Comparison of ENCODE assay signal across 16 cellular contexts in the genomic region with DNA sequence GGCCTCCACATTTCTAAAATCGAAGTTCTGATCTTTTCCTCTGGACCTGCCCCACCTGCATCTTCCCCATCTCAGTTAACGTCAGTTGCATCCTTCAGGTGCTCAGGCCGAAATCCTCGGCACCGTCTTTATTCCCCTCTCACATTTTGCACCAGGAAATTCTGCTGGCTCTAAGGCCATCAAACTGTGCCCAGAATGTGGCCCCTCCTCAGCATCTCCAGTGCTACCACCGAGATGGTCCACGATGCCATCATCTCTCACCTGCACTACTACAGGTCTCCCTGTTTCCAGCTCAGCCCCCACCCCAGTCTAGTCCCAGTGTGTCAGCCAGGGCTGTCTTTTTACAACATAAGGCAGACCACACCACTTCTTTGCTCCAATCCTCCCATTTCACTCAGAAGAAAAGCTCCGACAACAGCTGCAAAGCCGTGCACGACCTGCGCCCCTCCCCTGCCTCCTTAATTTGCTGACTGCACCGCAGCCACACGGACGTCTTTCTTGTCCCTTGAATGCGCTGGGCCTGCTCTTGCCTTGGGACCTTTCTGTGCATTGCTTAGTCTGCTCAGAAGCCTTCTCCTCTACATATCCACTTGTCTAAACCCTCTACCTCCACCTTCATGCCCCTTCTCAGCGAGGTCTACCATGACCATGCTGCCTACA. TPM values are rescaled to one million over a fixed set of nuclear protein-coding genes. Genes with fewer than 3 reads are reported as not detected.
A peak's percentile ranks its signal among the peaks of the same experiment; 100 is the strongest.
DNase-seq lines count a peak whose midpoint lies in the region; ATAC-seq, FAIRE-seq and TF ChIP-seq lines count a peak whose summit lies in the region.
"Had no signal": no experiment of that assay in that cellular context is flagged by ENCODE, and none has a peak within 500 bp of the region (broad histone marks: within the 10 kb centered on the region; RNA-seq: fewer than 3 reads in every experiment).

No MANE protein-coding gene starts in this region.

- intact Hi-C loops in kidney (cut with DNase I) (no loop called here), sigmoid colon (cut with DNase I) (no loop called here)

- H3K4me3 ChIP-seq in kidney (ENCODE audit: low read length in 2 of 2) (no peak overlapping the region), sigmoid colon (no peak overlapping the region)
- H3K4me3 ChIP-seq: GM23248 had no signal

- 79 to 82% methylated on average over 16 of the region's 16 CpGs for WGBS in sigmoid colon, 2 donors

- peak overlapping the region; percentile 3 for H3K4me3 Mint-ChIP-seq in T-helper 17 cell
- H3K4me3 Mint-ChIP-seq: CD14-positive monocyte; CD8-positive, alpha-beta T cell had no signal

- H3K36me3 ChIP-seq in kidney (ENCODE audit: control insufficient read depth in 1 of 2, insufficient read depth in 2 of 2, low read length in 2 of 2) (peaks cover 34 to 51% of the 10 kb centered on the region in 2 donors), sigmoid colon (peaks cover 0 to 17% (median 0%) of the 10 kb centered on the region in 4 donors)

- no peak for ATAC-seq in T-helper 17 cell
- ATAC-seq in HG02642 (IDR thresholded peaks at IDR 0.05; ENCODE audit: poor library complexity, unreplicated experiment) = no peak
- no peak for ATAC-seq in GM19351 (IDR thresholded peaks at IDR 0.05; ENCODE audit: unreplicated experiment)
- ATAC-seq: CD8-positive, alpha-beta T cell had no signal

- H3K4me1 Mint-ChIP-seq in T-helper 17 cell = peaks cover 12% of the 10 kb centered on the region
- H3K4me1 Mint-ChIP-seq: CD14-positive monocyte had no signal

- FAIRE-seq in kidney (lab: Jason Lieb, UNC) = no peak
- FAIRE-seq: H54 had no signal

- DNase-seq in activated effector memory CD4-positive, alpha-beta T cell treated with anti-CD3 and anti-CD28 coated beads, Interleukin-2, amount 50 U/mL, for 16 hours = peak; percentile 52
- DNase-seq in activated effector memory CD4-positive, alpha-beta T cell treated with Interleukin-2 at 50 U/mL for 16 hours = no peak
- DNase-seq in T-helper 17 cell = no peak
- DNase-seq in kidney = peak; percentile 52
- DNase-seq in sigmoid colon = peak; percentile 28
- DNase-seq in KG1 (lab: John Stamatoyannopoulos, UW) = no peak
- DNase-seq: CD8-positive, alpha-beta T cell; COR-L47; GF-D8; GM23248 had no signal

- no peak for TF ChIP-seq POLR2A in sigmoid colon (IDR thresholded peaks at IDR 0.05)

- H3K9me3 ChIP-seq in T-helper 17 cell (ENCODE audit: control insufficient read depth, low read length, poor library complexity, severe bottlenecking) (no peaks in the 10 kb centered on the region), kidney (ENCODE audit: control insufficient read depth in 1 of 2, low read length in 2 of 2) (no peaks in the 10 kb centered on the region), sigmoid colon (no peaks in the 10 kb centered on the region)

- no peaks in the 10 kb centered on the region for H3K27me3 ChIP-seq in sigmoid colon

- no peaks in the 10 kb centered on the region for H3K27me3 Mint-ChIP-seq in T-helper 17 cell

- no peak overlapping the region for H3K27ac ChIP-seq in kidney (ENCODE audit: low read depth in 2 of 2, low read length in 2 of 2)
- H3K27ac ChIP-seq in sigmoid colon = no peak overlapping the region
- H3K27ac ChIP-seq: 22Rv1, GM23248 had no signal

- peaks cover 17% of the 10 kb centered on the region for H3K36me3 Mint-ChIP-seq in T-helper 17 cell (ENCODE audit: low read depth)

- TF ChIP-seq EP300 in sigmoid colon (IDR thresholded peaks at IDR 0.05) = no peak

- no peak overlapping the region for H3K27ac Mint-ChIP-seq in T-helper 17 cell
- H3K27ac Mint-ChIP-seq: CD14-positive monocyte; CD8-positive, alpha-beta T cell had no signal

- H3K4me1 ChIP-seq in kidney (ENCODE audit: control insufficient read depth in 1 of 2, insufficient read depth in 1 of 2, low read depth in 1 of 2, low read length in 2 of 2) (peaks cover 0 to 3% of the 10 kb centered on the region in 2 donors), sigmoid colon (no peaks in the 10 kb centered on the region)

- no peak overlapping the region for H3K9ac ChIP-seq in kidney (ENCODE audit: low read length in 2 of 2)
- H3K9ac ChIP-seq: GM23248 had no signal

- no peak for TF ChIP-seq CTCF in kidney (IDR thresholded peaks at IDR 0.05; ENCODE audit: borderline replicate concordance, extremely low read depth, insufficient read depth)
- TF ChIP-seq CTCF in sigmoid colon (IDR thresholded peaks at IDR 0.05) = no peak

RNA-seq across cellular contexts. Expression of gene MUC20, which starts 14.4 kb away (rescaled TPM):
- total RNA-seq in T-helper 17 cell = 10 to 100 TPM in 1 of 2 donors, 1 to 10 TPM in 1; 6.4 to 13.2 TPM
- 42.6 TPM for total RNA-seq in kidney
- 53.3 TPM for polyA plus RNA-seq in kidney (ENCODE audit: insufficient read depth, low read depth, low replicate concordance)
- 10 to 100 TPM in 2 of 4 donors, 1 to 10 TPM in 2; 2.9 to 20.8 (median 7.1) TPM for total RNA-seq in sigmoid colon
- polyA plus RNA-seq in sigmoid colon = 10 to 100 TPM in 2 of 3 donors, 1 to 10 TPM in 1; 7.8 to 48.7 (median 13.9) TPM
- total RNA-seq: GM23248, HT1080 had no signal
- polyA plus RNA-seq: CD14-positive monocyte, GM23248 had no signal

Comparison
In these comparisons a context has a peak if more than half of its experiments do, and no peak if none do; other contexts are left out.
1. DNase-seq: peak in activated effector memory CD4-positive, alpha-beta T cell treated with anti-CD3 and anti-CD28 coated beads, Interleukin-2, amount 50 U/mL, for 16 hours (single experiment), kidney (single experiment) and sigmoid colon (single experiment); none in activated effector memory CD4-positive, alpha-beta T cell treated with Interleukin-2 at 50 U/mL for 16 hours (single experiment), T-helper 17 cell (0 of 3) and KG1 (single experiment).